Comparison of ENCODE assay signal across 2 cellular contexts in genomic region chr3:39413691-39414420, GRCh38.
A peak's percentile ranks its signal among the peaks of the same experiment; 100 is the strongest.
TF ChIP-seq lines count a peak whose summit lies in the region.

No MANE protein-coding gene starts in this region.

TF ChIP-seq in HCT116, 20 proteins besides CTCF, POLR2A, EP300 and RAD21:
- no peak for TF ChIP-seq CEBPB (IDR thresholded peaks at IDR 0.05; ENCODE audit: low read depth)
- peak; percentile 45 for TF ChIP-seq POLR2AphosphoS5 (IDR thresholded peaks at IDR 0.05; ENCODE audit: low read depth, low read length)

TF ChIP-seq in HepG2, 621 proteins besides CTCF, POLR2A, EP300 and RAD21:
- TF ChIP-seq POLR2AphosphoS2 (IDR thresholded peaks at IDR 0.05; ENCODE audit: low read depth, low read length) = 0 out of 2 replicates have a peak, but pooled peaks have one; percentile 49
- no peak for TF ChIP-seq MTF2 (CRISPR knock-in tag; IDR thresholded peaks at IDR 0.05; ENCODE audit: borderline replicate concordance)
- TF ChIP-seq KIAA2018 (CRISPR knock-in tag; IDR thresholded peaks at IDR 0.05; ENCODE audit: borderline replicate concordance) = no peak
- no peak for TF ChIP-seq ISL2 (CRISPR knock-in tag; IDR thresholded peaks at IDR 0.05)
- TF ChIP-seq MLLT10 (CRISPR knock-in tag; IDR thresholded peaks at IDR 0.05) = no peak
- TF ChIP-seq ZSCAN20 (CRISPR knock-in tag; IDR thresholded peaks at IDR 0.05; ENCODE audit: borderline replicate concordance) = no peak
- TF ChIP-seq, protein P1, sequence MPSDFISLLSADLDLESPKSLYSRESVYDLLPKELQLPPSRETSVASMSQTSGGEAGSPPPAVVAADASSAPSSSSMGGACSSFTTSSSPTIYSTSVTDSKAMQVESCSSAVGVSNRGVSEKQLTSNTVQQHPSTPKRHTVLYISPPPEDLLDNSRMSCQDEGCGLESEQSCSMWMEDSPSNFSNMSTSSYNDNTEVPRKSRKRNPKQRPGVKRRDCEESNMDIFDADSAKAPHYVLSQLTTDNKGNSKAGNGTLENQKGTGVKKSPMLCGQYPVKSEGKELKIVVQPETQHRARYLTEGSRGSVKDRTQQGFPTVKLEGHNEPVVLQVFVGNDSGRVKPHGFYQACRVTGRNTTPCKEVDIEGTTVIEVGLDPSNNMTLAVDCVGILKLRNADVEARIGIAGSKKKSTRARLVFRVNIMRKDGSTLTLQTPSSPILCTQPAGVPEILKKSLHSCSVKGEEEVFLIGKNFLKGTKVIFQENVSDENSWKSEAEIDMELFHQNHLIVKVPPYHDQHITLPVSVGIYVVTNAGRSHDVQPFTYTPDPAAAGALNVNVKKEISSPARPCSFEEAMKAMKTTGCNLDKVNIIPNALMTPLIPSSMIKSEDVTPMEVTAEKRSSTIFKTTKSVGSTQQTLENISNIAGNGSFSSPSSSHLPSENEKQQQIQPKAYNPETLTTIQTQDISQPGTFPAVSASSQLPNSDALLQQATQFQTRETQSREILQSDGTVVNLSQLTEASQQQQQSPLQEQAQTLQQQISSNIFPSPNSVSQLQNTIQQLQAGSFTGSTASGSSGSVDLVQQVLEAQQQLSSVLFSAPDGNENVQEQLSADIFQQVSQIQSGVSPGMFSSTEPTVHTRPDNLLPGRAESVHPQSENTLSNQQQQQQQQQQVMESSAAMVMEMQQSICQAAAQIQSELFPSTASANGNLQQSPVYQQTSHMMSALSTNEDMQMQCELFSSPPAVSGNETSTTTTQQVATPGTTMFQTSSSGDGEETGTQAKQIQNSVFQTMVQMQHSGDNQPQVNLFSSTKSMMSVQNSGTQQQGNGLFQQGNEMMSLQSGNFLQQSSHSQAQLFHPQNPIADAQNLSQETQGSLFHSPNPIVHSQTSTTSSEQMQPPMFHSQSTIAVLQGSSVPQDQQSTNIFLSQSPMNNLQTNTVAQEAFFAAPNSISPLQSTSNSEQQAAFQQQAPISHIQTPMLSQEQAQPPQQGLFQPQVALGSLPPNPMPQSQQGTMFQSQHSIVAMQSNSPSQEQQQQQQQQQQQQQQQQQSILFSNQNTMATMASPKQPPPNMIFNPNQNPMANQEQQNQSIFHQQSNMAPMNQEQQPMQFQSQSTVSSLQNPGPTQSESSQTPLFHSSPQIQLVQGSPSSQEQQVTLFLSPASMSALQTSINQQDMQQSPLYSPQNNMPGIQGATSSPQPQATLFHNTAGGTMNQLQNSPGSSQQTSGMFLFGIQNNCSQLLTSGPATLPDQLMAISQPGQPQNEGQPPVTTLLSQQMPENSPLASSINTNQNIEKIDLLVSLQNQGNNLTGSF (CRISPR knock-in tag; IDR thresholded peaks at IDR 0.05) = no peak
- peak; percentile 65 for TF ChIP-seq POLR2G (IDR thresholded peaks at IDR 0.05; ENCODE audit: low read depth, low read length)
- TF ChIP-seq ZNF670 (CRISPR knock-in tag; IDR thresholded peaks at IDR 0.05; ENCODE audit: borderline replicate concordance) = no peak
- TF ChIP-seq ZSCAN29 (CRISPR knock-in tag; conservative IDR thresholded peaks at IDR 0.05) = no peak
- TF ChIP-seq ZNF772 (CRISPR knock-in tag; IDR thresholded peaks at IDR 0.05) = 0 out of 2 replicates have a peak, but pooled peaks have one; percentile 5
- peak; percentile 26; the same call in 1 of the 2 replicates for TF ChIP-seq ZBTB10 (CRISPR knock-in tag; IDR thresholded peaks at IDR 0.05; ENCODE audit: borderline replicate concordance)
- peak; percentile 10 for TF ChIP-seq RBM22 (optimal IDR thresholded peaks at IDR 0.05; ENCODE audit: low read length)
- peak; percentile 37; the same call in 1 of the 2 replicates for TF ChIP-seq POLR2AphosphoS5 (IDR thresholded peaks at IDR 0.05; ENCODE audit: low read depth, low read length)
- TF ChIP-seq MBD4 (IDR thresholded peaks at IDR 0.05; ENCODE audit: borderline replicate concordance, low read length) = 0 out of 2 replicates have a peak, but pooled peaks have one; percentile 26
- no peak for TF ChIP-seq TBX2 (CRISPR knock-in tag; IDR thresholded peaks at IDR 0.05; ENCODE audit: borderline replicate concordance)
- peak; percentile 53; the same call in 1 of the 2 replicates for TF ChIP-seq RBFOX2 (IDR thresholded peaks at IDR 0.05; ENCODE audit: low read depth, low read length)
- TF ChIP-seq ZNF296 (CRISPR knock-in tag; conservative IDR thresholded peaks at IDR 0.05) = no peak
- TF ChIP-seq ZNF7 (CRISPR knock-in tag; IDR thresholded peaks at IDR 0.05) = no peak
- TF ChIP-seq, protein P2, sequence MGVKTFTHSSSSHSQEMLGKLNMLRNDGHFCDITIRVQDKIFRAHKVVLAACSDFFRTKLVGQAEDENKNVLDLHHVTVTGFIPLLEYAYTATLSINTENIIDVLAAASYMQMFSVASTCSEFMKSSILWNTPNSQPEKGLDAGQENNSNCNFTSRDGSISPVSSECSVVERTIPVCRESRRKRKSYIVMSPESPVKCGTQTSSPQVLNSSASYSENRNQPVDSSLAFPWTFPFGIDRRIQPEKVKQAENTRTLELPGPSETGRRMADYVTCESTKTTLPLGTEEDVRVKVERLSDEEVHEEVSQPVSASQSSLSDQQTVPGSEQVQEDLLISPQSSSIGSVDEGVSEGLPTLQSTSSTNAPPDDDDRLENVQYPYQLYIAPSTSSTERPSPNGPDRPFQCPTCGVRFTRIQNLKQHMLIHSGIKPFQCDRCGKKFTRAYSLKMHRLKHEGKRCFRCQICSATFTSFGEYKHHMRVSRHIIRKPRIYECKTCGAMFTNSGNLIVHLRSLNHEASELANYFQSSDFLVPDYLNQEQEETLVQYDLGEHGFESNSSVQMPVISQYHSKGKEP (CRISPR knock-in tag; IDR thresholded peaks at IDR 0.05) = no peak
- TF ChIP-seq AGO2 (optimal IDR thresholded peaks at IDR 0.05; ENCODE audit: low read depth, low read length) = peak; percentile 39
